ENCODE assay signal across 12 cellular contexts in the genomic region with DNA sequence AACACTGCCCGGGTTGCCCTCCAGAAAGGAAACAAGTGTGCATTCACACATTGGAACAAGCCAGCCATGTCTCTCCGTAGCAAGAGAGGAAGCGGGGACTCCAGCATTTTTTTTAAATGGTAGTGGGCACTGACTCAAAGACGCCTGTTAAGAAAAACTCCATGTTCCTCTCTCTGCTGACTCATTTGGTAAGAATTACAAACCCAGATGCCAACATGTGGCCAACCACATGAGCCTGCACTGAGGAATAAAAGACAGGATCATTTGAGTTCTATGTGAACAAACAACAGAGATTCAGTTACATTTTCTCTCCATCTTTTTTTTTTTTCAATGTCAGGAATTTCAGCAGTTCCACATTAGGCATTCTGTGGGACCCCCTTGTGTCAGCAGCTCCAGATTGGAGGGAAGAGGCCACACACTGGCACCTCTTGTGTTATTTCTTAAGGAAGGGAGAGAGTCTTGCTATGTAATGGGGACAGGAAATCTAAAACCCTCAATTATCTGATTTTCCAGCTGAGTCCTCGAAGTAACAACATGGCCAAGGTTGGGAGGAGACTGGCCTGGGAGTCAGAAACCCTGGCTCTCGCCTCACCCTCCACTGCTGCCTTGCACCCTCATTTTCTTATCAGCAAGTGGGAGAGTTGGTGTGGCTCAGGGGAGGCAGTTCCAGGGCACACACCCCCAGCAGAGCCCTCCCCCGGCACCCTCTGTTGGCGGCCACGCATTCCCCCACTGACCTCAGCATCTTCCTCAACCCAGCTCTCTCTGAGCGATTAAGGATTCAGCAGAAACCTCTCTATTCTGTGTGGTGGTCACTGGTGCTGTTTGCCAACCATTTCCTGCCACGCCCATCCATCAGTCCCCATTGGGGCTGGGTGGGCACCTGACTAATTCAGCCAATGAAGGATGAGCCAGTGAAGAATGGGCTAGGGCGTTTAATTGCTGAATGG.
DNase-seq lines count a peak whose midpoint lies in the region; ATAC-seq and TF ChIP-seq lines count a peak whose summit lies in the region.
"Had no signal": no experiment of that assay in that cellular context is flagged by ENCODE, and none has a peak within 500 bp of the region (broad histone marks: within the 10 kb centered on the region; RNA-seq: fewer than 3 reads in every experiment).

No MANE protein-coding gene starts in this region.

- H3K4me3 Mint-ChIP-seq in activated CD8-positive, alpha-beta T cell treated with anti-CD3 and anti-CD28 coated beads for 36 hours = no peak overlapping the region

- intact Hi-C loops in activated CD8-positive, alpha-beta T cell treated with anti-CD3 and anti-CD28 coated beads for 36 hours (cut with micrococcal nuclease) = no loop called here

- POLR2A ChIA-PET in activated CD8-positive, alpha-beta T cell treated with anti-CD3 and anti-CD28 coated beads for 36 hours (lab: Charles Lee) = no interaction called here

- no peaks in the 10 kb centered on the region for H3K36me3 Mint-ChIP-seq in activated CD8-positive, alpha-beta T cell treated with anti-CD3 and anti-CD28 coated beads for 36 hours (ENCODE audit: low read depth)

- H3K27me3 Mint-ChIP-seq in activated CD8-positive, alpha-beta T cell treated with anti-CD3 and anti-CD28 coated beads for 36 hours = peaks cover 1% of the 10 kb centered on the region

- DNase-seq in COLO829 (ENCODE audit: low spot score) (peak; percentile 20), RPMI7951 (ENCODE audit: low read depth) (peak; percentile 95), epidermal melanocyte (ENCODE audit: insufficient read length, low spot score) (peak; percentile 68), pons (ENCODE audit: low spot score) (peak; percentile 1), HPDE6-E6E7 (ENCODE audit: extremely low spot score) (no peak)
- no peak for DNase-seq in activated CD8-positive, alpha-beta T cell treated with anti-CD3 and anti-CD28 coated beads for 36 hours
- no peak for DNase-seq in stimulated activated naive CD4-positive, alpha-beta T cell (lab: John Stamatoyannopoulos, UW)
- DNase-seq: anterior cingulate cortex, NCI-H1694 treated with DMSO at 0.1 percent for 48 hours, nucleus accumbens, RPMI8226 had no signal

- CTCF ChIA-PET in activated CD8-positive, alpha-beta T cell treated with anti-CD3 and anti-CD28 coated beads for 36 hours (lab: Charles Lee) = interaction anchor here (1.6 kb wide), 1 partner anchor 10 kb away, joined by 3 read pairs; no protein-coding TSS in a partner anchor

- no peak overlapping the region for H3K27ac Mint-ChIP-seq in activated CD8-positive, alpha-beta T cell treated with anti-CD3 and anti-CD28 coated beads for 36 hours

- H3K9me3 Mint-ChIP-seq in activated CD8-positive, alpha-beta T cell treated with anti-CD3 and anti-CD28 coated beads for 36 hours = no peaks in the 10 kb centered on the region

- TF ChIP-seq CTCF in activated CD8-positive, alpha-beta T cell treated with anti-CD3 and anti-CD28 coated beads for 36 hours (IDR thresholded peaks at IDR 0.05) = no peak

- no peaks in the 10 kb centered on the region for H3K4me1 Mint-ChIP-seq in activated CD8-positive, alpha-beta T cell treated with anti-CD3 and anti-CD28 coated beads for 36 hours (ENCODE audit: low read depth)

- ATAC-seq in activated CD8-positive, alpha-beta T cell treated with anti-CD3 and anti-CD28 coated beads for 36 hours = no peak
- ATAC-seq in HG02973 (IDR thresholded peaks at IDR 0.05; ENCODE audit: unreplicated experiment) = no peak

Comparison
In these comparisons a context has a peak if more than half of its experiments do, and no peak if none do; other contexts are left out.
1. DNase-seq: peak in COLO829 (single experiment), RPMI7951 (single experiment), epidermal melanocyte (single experiment) and pons (single experiment); none in activated CD8-positive, alpha-beta T cell treated with anti-CD3 and anti-CD28 coated beads for 36 hours (single experiment), HPDE6-E6E7 (single experiment) and stimulated activated naive CD4-positive, alpha-beta T cell (0 of 6).